12 cellular contexts compared by ENCODE assay signal in genomic region chr17:83100853-83101391, GRCh38. TPM values are rescaled to one million over a fixed set of nuclear protein-coding genes. Genes with fewer than 3 reads are reported as not detected.
A peak's percentile ranks its signal among the peaks of the same experiment; 100 is the strongest.
DNase-seq lines count a peak whose midpoint lies in the region; ATAC-seq, FAIRE-seq and TF ChIP-seq lines count a peak whose summit lies in the region.
"Had no signal": no experiment of that assay in that cellular context is flagged by ENCODE, and none has a peak within 500 bp of the region (broad histone marks: within the 10 kb centered on the region; RNA-seq: fewer than 3 reads in every experiment).

No MANE protein-coding gene starts in this region.

- no peak for ATAC-seq in GM21576 (IDR thresholded peaks at IDR 0.05; ENCODE audit: unreplicated experiment)
- no peak for ATAC-seq in HG02870 (IDR thresholded peaks at IDR 0.05; ENCODE audit: unreplicated experiment)
- no peak for ATAC-seq in GM21526 (IDR thresholded peaks at IDR 0.05; ENCODE audit: low FRiP score, unreplicated experiment)

- peaks cover 23% of the 10 kb centered on the region for H3K27me3 ChIP-seq in bronchial epithelial cell (ENCODE audit: control insufficient read depth, insufficient read depth, low read length)
- peaks cover 0 to 3% (median 0%) of the 10 kb centered on the region in 3 experiments for H3K27me3 ChIP-seq in neuronal stem cell (ENCODE audit: control insufficient read depth in 3 of 3, insufficient read depth in 3 of 3, low read depth in 1 of 3, low read length in 3 of 3)
- H3K27me3 ChIP-seq: body of pancreas had no signal

- peak overlapping the region; percentile 96 for H2AK5ac ChIP-seq in neuronal stem cell (ENCODE audit: low read depth, low read length)

- FAIRE-seq in bronchial epithelial cell (lab: Jason Lieb, UNC), result peak; percentile 28
- FAIRE-seq: D721Med had no signal

- peaks cover 4% of the 10 kb centered on the region for H3K79me1 ChIP-seq in neuronal stem cell (ENCODE audit: low read depth, low read length)

- H3K14ac ChIP-seq in neuronal stem cell (ENCODE audit: low read length), result peak overlapping the region; percentile 89

- H3K27ac ChIP-seq in neuronal stem cell (replicated peaks; ENCODE audit: low read length), result no peak overlapping the region
- H3K27ac ChIP-seq: KMS-11 had no signal

- H4K91ac ChIP-seq in neuronal stem cell (ENCODE audit: low read depth, low read length, poor library complexity), result peak overlapping the region; percentile 53

- peak overlapping the region; percentile 90 for H2BK5ac ChIP-seq in neuronal stem cell (ENCODE audit: low read length)

- peak overlapping the region; percentile 90 for H3K18ac ChIP-seq in neuronal stem cell (ENCODE audit: low read length)

- H3K4me1 ChIP-seq in neuronal stem cell (ENCODE audit: control insufficient read depth in 2 of 2, insufficient read depth in 1 of 2, low read depth in 1 of 2, low read length in 2 of 2), result peaks cover 9 to 22% of the 10 kb centered on the region in 2 donors

- peak overlapping the region; percentile 95 for H3K23ac ChIP-seq in neuronal stem cell (ENCODE audit: low read depth, low read length, poor library complexity)

- no peak overlapping the region for H2AFZ ChIP-seq in neuronal stem cell (ENCODE audit: low read length)

- no peak overlapping the region for H3K4me3 ChIP-seq in Jurkat, Clone E6-1 (ENCODE audit: low read length)
- H3K4me3 ChIP-seq in bronchial epithelial cell (ENCODE audit: low read depth, low read length), result no peak overlapping the region
- H3K4me3 ChIP-seq in neuronal stem cell (ENCODE audit: low read length in 2 of 2), result no peak overlapping the region
- H3K4me3 ChIP-seq: body of pancreas had no signal

- no CpG with 5 or more reads among the region's 22 CpGs for WGBS in neuronal stem cell (ENCODE audit: extremely low coverage in 2 of 2, insufficient read length in 2 of 2, insufficient replicate concordance in 1 of 2), 2 donors

- peak overlapping the region; percentile 89 for H2BK15ac ChIP-seq in neuronal stem cell (ENCODE audit: low read length)

- peaks cover 1% of the 10 kb centered on the region for H3K36me3 ChIP-seq in bronchial epithelial cell (ENCODE audit: control insufficient read depth, insufficient read depth, low read length)
- H3K36me3 ChIP-seq in neuronal stem cell (replicated peaks in 1 of 2; ENCODE audit: control insufficient read depth in 2 of 2, insufficient read depth in 2 of 2, low read length in 2 of 2), result peaks cover 5 to 8% of the 10 kb centered on the region in 2 donors

- H2BK120ac ChIP-seq in neuronal stem cell (ENCODE audit: low read depth, low read length), result peak overlapping the region; percentile 81

- no peak overlapping the region for H3K9ac ChIP-seq in neuronal stem cell (ENCODE audit: low read depth, low read length, poor library complexity)
- H3K9ac ChIP-seq: KMS-11 had no signal

- peak; percentile 70 for DNase-seq in COR-L47 (lab: John Stamatoyannopoulos, UW)
- peak; percentile 7 for DNase-seq in Jurkat, Clone E6-1 (ENCODE audit: low read depth, low spot score)
- no peak for DNase-seq in bronchial epithelial cell (ENCODE audit: low read depth)
- DNase-seq in neuronal stem cell (ENCODE audit: low spot score), result no peak
- DNase-seq in stimulated activated CD4-positive, alpha-beta T cell treated with anti-CD3 and anti-CD28 coated beads, Interleukin-4, amount 100 ng/mL, for 4 hours, result no peak
- DNase-seq: glutamatergic neuron had no signal

- H4K8ac ChIP-seq in neuronal stem cell (ENCODE audit: low read depth, low read length), result no peak overlapping the region

- H2BK12ac ChIP-seq in neuronal stem cell (ENCODE audit: low read length), result peak overlapping the region; percentile 41

- H3K4me2 ChIP-seq in neuronal stem cell (ENCODE audit: insufficient read depth, low read length, poor library complexity, severe bottlenecking), result no peak overlapping the region
- H3K4me2 ChIP-seq: KMS-11 had no signal

- TF ChIP-seq CTCF in bronchial epithelial cell (IDR thresholded peaks at IDR 0.05; ENCODE audit: insufficient read depth, low read length, severe bottlenecking), result no peak

- H3K4ac ChIP-seq in neuronal stem cell (ENCODE audit: low read length), result peak overlapping the region; percentile 66

- peaks cover 0 to 2% of the 10 kb centered on the region in 2 donors for H3K9me3 ChIP-seq in neuronal stem cell (replicated peaks in 1 of 2; ENCODE audit: control insufficient read depth in 2 of 2, insufficient read depth in 1 of 2, low read depth in 1 of 2, low read length in 2 of 2)
- H3K9me3 ChIP-seq: body of pancreas had no signal

RNA-seq across cellular contexts. Expression of gene METRNL, which starts 21.5 kb away (rescaled TPM):
- 1.3 TPM for polyA plus RNA-seq in Jurkat, Clone E6-1 (2012; ENCODE audit: insufficient read depth, insufficient read length)
- 50.8 and 142 TPM in 2 replicates for total RNA-seq in bronchial epithelial cell
- polyA plus RNA-seq in neuronal stem cell (2013, experiment 1 of 2), result 12.8 TPM
- polyA plus RNA-seq in neuronal stem cell (2013, experiment 2 of 2), result 14.7 TPM

Comparison
In these comparisons a context has a peak if more than half of its experiments do, and no peak if none do; other contexts are left out.
1. DNase-seq: peak in COR-L47 (single experiment) and Jurkat, Clone E6-1 (single experiment); none in bronchial epithelial cell (single experiment), neuronal stem cell (single experiment) and stimulated activated CD4-positive, alpha-beta T cell treated with anti-CD3 and anti-CD28 coated beads, Interleukin-4, amount 100 ng/mL, for 4 hours (0 of 2).